In genomic region chr10:22002531-22003110, GRCh38 we compare ENCODE assay signal across 1 cellular context.
TF ChIP-seq lines count a peak whose summit lies in the region.

No MANE protein-coding gene starts in this region.

TF ChIP-seq in K562, 482 proteins besides CTCF, POLR2A, EP300 and RAD21 (continued from another document):
- TF ChIP-seq ZBTB43 (CRISPR knock-in tag; IDR thresholded peaks at IDR 0.05) (0 out of 2 replicates have a peak, but pooled peaks have one; percentile 39), HNRNPLL (IDR thresholded peaks at IDR 0.05; ENCODE audit: low read depth, low read length, poor library complexity, severe bottlenecking) (peak; percentile 3), ZNF77 (CRISPR knock-in tag; IDR thresholded peaks at IDR 0.05) (no peak), SUPT5H (IDR thresholded peaks at IDR 0.05) (no peak), ZBTB11 (CRISPR knock-in tag; IDR thresholded peaks at IDR 0.05) (peak in 1 of 3 experiments; percentile 12; a peak in 1 of 6 replicates), MAZ (CRISPR knock-in tag; conservative IDR thresholded peaks at IDR 0.05 in 1 of 2, IDR thresholded peaks at IDR 0.05 in 1 of 2) (0 out of 4 replicates have a peak, but pooled peaks of 1 of the 2 experiments have one; percentile 9), ZNF696 (CRISPR knock-in tag; conservative IDR thresholded peaks at IDR 0.05) (no peak), EP400 (IDR thresholded peaks at IDR 0.05) (no peak), PRDM10 (IDR thresholded peaks at IDR 0.05; ENCODE audit: partially characterized antibody) (peak; percentile 80), FOXA3 (CRISPR knock-in tag; conservative IDR thresholded peaks at IDR 0.05 in 1 of 2, IDR thresholded peaks at IDR 0.05 in 1 of 2) (no peak), EWSR1 (IDR thresholded peaks at IDR 0.05; ENCODE audit: borderline replicate concordance, low read depth, partially characterized antibody) (no peak), ZNF197 (CRISPR knock-in tag; IDR thresholded peaks at IDR 0.05; ENCODE audit: low read depth) (no peak), HOMEZ (CRISPR knock-in tag; IDR thresholded peaks at IDR 0.05) (no peak), DACH1 (IDR thresholded peaks at IDR 0.05; ENCODE audit: partially characterized antibody) (no peak), ZBTB5 (IDR thresholded peaks at IDR 0.05) (no peak)
